Comparison of ENCODE assay signal across 2 cellular contexts in the genomic region with DNA sequence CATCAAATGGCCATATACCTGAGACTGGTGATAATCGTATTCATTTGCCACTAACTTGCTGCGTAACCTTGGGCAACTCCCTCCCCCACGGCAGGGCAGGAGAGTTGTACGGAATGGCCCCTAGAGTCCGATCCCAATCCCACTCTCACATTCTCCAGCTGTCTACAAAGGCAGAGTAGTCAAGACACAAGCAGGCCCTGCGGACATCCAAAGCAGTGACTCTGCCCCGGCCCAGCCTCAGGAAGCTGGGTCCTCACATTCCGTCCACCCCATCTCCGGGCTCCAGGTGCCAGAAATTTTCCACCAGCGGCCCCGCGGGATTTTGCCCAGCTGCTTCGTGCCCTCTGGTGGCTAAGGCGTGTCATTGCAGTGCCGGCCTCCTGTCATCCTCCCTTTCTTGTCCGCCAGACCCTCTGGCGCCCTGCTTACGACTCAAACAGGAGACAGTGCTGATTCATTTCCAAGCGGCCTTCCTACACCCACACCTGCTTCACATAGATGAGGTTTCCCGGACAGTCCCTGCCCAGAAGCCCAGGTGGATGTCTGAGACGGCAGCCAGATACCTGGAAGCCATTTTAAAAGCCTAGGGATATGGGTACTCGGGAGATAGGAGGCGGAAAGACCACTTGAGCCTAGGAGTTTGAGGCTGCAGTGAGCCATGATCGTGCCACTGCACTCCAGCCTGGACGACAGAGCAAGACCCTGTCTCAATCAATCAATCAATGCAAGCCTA.
A peak's percentile ranks its signal among the peaks of the same experiment; 100 is the strongest.
TF ChIP-seq lines count a peak whose summit lies in the region.

No MANE protein-coding gene starts in this region.

TF ChIP-seq in HEK293T, 16 proteins besides CTCF, POLR2A, EP300 and RAD21:
- no peak for TF ChIP-seq FOXM1 (IDR thresholded peaks at IDR 0.05; ENCODE audit: borderline replicate concordance)
- TF ChIP-seq, protein P1, sequence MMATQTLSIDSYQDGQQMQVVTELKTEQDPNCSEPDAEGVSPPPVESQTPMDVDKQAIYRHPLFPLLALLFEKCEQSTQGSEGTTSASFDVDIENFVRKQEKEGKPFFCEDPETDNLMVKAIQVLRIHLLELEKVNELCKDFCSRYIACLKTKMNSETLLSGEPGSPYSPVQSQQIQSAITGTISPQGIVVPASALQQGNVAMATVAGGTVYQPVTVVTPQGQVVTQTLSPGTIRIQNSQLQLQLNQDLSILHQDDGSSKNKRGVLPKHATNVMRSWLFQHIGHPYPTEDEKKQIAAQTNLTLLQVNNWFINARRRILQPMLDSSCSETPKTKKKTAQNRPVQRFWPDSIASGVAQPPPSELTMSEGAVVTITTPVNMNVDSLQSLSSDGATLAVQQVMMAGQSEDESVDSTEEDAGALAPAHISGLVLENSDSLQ (IDR thresholded peaks at IDR 0.05): peak; percentile 41

TF ChIP-seq in HepG2, 621 proteins besides CTCF, POLR2A, EP300 and RAD21 (continues in another document):
- TF ChIP-seq RXRB (CRISPR knock-in tag; IDR thresholded peaks at IDR 0.05; ENCODE audit: borderline replicate concordance) (peak; percentile 54; the same call in 1 of the 2 replicates), MEIS2 (CRISPR knock-in tag; IDR thresholded peaks at IDR 0.05) (no peak; the same call in 1 of the 2 replicates), KDM2A (CRISPR knock-in tag; IDR thresholded peaks at IDR 0.05; ENCODE audit: borderline replicate concordance, low read depth) (peak; percentile 83; the same call in 1 of the 2 replicates), NCOA1 (CRISPR knock-in tag; IDR thresholded peaks at IDR 0.05) (0 out of 2 replicates have a peak, but pooled peaks have one; percentile 48), SP140L (CRISPR knock-in tag; IDR thresholded peaks at IDR 0.05; ENCODE audit: borderline replicate concordance) (no peak), ZNF598 (CRISPR knock-in tag; IDR thresholded peaks at IDR 0.05; ENCODE audit: borderline replicate concordance) (no peak), HMG20A (CRISPR knock-in tag; IDR thresholded peaks at IDR 0.05; ENCODE audit: borderline replicate concordance) (no peak), HDAC2 (CRISPR knock-in tag; IDR thresholded peaks at IDR 0.05) (peak; percentile 64; the same call in 1 of the 2 replicates), ADNP (CRISPR knock-in tag; IDR thresholded peaks at IDR 0.05) (no peak), SMARCE1 (IDR thresholded peaks at IDR 0.05; ENCODE audit: borderline replicate concordance) (no peak), ZNF724P (CRISPR knock-in tag; IDR thresholded peaks at IDR 0.05; ENCODE audit: borderline replicate concordance) (no peak), ZBTB20 (CRISPR knock-in tag; IDR thresholded peaks at IDR 0.05; ENCODE audit: borderline replicate concordance, low read depth) (no peak), MIXL1 (CRISPR knock-in tag; IDR thresholded peaks at IDR 0.05) (0 out of 2 replicates have a peak, but pooled peaks have one; percentile 33), ZSCAN20 (CRISPR knock-in tag; IDR thresholded peaks at IDR 0.05; ENCODE audit: borderline replicate concordance) (no peak), ZNF562 (CRISPR knock-in tag; IDR thresholded peaks at IDR 0.05; ENCODE audit: borderline replicate concordance) (no peak), ZNF749 (CRISPR knock-in tag; IDR thresholded peaks at IDR 0.05; ENCODE audit: borderline replicate concordance) (no peak), ZNF549 (CRISPR knock-in tag; IDR thresholded peaks at IDR 0.05) (no peak), PAX8 (CRISPR knock-in tag; IDR thresholded peaks at IDR 0.05; ENCODE audit: borderline replicate concordance) (no peak), ETV5 (CRISPR knock-in tag; IDR thresholded peaks at IDR 0.05; ENCODE audit: borderline replicate concordance) (peak; percentile 56; the same call in 1 of the 2 replicates), ZNF878 (CRISPR knock-in tag; IDR thresholded peaks at IDR 0.05) (no peak), KLF9 (CRISPR knock-in tag; IDR thresholded peaks at IDR 0.05; ENCODE audit: low read depth) (no peak), ZNF263 (CRISPR knock-in tag; IDR thresholded peaks at IDR 0.05) (0 out of 2 replicates have a peak, but pooled peaks have one; percentile 11), HMG20B (CRISPR knock-in tag; conservative IDR thresholded peaks at IDR 0.05) (0 out of 2 replicates have a peak, but pooled peaks have one; percentile 23), ZNF251 (CRISPR knock-in tag; IDR thresholded peaks at IDR 0.05) (no peak), FOXO1 (CRISPR knock-in tag; IDR thresholded peaks at IDR 0.05) (0 out of 2 replicates have a peak, but pooled peaks have one; percentile 27), ZNF12 (CRISPR knock-in tag; IDR thresholded peaks at IDR 0.05) (no peak), ZNF232 (CRISPR knock-in tag; IDR thresholded peaks at IDR 0.05; ENCODE audit: borderline replicate concordance) (no peak; the same call in 1 of the 2 replicates), NCOA2 (CRISPR knock-in tag; IDR thresholded peaks at IDR 0.05) (no peak), ZNF841 (CRISPR knock-in tag; IDR thresholded peaks at IDR 0.05; ENCODE audit: borderline replicate concordance) (no peak), PITX1 (CRISPR knock-in tag; IDR thresholded peaks at IDR 0.05) (no peak), CEBPB (IDR thresholded peaks at IDR 0.05; ENCODE audit: borderline replicate concordance, low read depth, low read length) (no peak), ZNF350 (CRISPR knock-in tag; IDR thresholded peaks at IDR 0.05; ENCODE audit: borderline replicate concordance, low read depth) (peak; percentile 55; the same call in 1 of the 2 replicates), DNMT3B (CRISPR knock-in tag; conservative IDR thresholded peaks at IDR 0.05) (no peak), HDAC1 (CRISPR knock-in tag; IDR thresholded peaks at IDR 0.05) (no peak), REPIN1 (CRISPR knock-in tag; IDR thresholded peaks at IDR 0.05; ENCODE audit: borderline replicate concordance, low read depth) (peak; percentile 29; the same call in 1 of the 2 replicates)
- TF ChIP-seq, protein P2, sequence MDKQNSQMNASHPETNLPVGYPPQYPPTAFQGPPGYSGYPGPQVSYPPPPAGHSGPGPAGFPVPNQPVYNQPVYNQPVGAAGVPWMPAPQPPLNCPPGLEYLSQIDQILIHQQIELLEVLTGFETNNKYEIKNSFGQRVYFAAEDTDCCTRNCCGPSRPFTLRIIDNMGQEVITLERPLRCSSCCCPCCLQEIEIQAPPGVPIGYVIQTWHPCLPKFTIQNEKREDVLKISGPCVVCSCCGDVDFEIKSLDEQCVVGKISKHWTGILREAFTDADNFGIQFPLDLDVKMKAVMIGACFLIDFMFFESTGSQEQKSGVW (CRISPR knock-in tag; IDR thresholded peaks at IDR 0.05; ENCODE audit: borderline replicate concordance): no peak
- TF ChIP-seq, protein P3, sequence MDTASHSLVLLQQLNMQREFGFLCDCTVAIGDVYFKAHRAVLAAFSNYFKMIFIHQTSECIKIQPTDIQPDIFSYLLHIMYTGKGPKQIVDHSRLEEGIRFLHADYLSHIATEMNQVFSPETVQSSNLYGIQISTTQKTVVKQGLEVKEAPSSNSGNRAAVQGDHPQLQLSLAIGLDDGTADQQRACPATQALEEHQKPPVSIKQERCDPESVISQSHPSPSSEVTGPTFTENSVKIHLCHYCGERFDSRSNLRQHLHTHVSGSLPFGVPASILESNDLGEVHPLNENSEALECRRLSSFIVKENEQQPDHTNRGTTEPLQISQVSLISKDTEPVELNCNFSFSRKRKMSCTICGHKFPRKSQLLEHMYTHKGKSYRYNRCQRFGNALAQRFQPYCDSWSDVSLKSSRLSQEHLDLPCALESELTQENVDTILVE (CRISPR knock-in tag; IDR thresholded peaks at IDR 0.05): 0 out of 2 replicates have a peak, but pooled peaks have one; percentile 43
- TF ChIP-seq, protein P4, sequence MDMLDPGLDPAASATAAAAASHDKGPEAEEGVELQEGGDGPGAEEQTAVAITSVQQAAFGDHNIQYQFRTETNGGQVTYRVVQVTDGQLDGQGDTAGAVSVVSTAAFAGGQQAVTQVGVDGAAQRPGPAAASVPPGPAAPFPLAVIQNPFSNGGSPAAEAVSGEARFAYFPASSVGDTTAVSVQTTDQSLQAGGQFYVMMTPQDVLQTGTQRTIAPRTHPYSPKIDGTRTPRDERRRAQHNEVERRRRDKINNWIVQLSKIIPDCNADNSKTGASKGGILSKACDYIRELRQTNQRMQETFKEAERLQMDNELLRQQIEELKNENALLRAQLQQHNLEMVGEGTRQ (IDR thresholded peaks at IDR 0.05; ENCODE audit: low read depth, low read length): no peak
- TF ChIP-seq, protein P4 (CRISPR knock-in tag; IDR thresholded peaks at IDR 0.05; ENCODE audit: borderline replicate concordance): no peak
- TF ChIP-seq, protein P5, sequence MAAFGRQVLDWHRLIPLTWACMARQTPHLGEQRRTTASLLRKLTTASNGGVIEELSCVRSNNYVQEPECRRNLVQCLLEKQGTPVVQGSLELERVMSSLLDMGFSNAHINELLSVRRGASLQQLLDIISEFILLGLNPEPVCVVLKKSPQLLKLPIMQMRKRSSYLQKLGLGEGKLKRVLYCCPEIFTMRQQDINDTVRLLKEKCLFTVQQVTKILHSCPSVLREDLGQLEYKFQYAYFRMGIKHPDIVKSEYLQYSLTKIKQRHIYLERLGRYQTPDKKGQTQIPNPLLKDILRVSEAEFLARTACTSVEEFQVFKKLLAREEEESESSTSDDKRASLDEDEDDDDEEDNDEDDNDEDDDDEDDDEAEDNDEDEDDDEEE (CRISPR knock-in tag; IDR thresholded peaks at IDR 0.05): no peak
- TF ChIP-seq, protein P6, sequence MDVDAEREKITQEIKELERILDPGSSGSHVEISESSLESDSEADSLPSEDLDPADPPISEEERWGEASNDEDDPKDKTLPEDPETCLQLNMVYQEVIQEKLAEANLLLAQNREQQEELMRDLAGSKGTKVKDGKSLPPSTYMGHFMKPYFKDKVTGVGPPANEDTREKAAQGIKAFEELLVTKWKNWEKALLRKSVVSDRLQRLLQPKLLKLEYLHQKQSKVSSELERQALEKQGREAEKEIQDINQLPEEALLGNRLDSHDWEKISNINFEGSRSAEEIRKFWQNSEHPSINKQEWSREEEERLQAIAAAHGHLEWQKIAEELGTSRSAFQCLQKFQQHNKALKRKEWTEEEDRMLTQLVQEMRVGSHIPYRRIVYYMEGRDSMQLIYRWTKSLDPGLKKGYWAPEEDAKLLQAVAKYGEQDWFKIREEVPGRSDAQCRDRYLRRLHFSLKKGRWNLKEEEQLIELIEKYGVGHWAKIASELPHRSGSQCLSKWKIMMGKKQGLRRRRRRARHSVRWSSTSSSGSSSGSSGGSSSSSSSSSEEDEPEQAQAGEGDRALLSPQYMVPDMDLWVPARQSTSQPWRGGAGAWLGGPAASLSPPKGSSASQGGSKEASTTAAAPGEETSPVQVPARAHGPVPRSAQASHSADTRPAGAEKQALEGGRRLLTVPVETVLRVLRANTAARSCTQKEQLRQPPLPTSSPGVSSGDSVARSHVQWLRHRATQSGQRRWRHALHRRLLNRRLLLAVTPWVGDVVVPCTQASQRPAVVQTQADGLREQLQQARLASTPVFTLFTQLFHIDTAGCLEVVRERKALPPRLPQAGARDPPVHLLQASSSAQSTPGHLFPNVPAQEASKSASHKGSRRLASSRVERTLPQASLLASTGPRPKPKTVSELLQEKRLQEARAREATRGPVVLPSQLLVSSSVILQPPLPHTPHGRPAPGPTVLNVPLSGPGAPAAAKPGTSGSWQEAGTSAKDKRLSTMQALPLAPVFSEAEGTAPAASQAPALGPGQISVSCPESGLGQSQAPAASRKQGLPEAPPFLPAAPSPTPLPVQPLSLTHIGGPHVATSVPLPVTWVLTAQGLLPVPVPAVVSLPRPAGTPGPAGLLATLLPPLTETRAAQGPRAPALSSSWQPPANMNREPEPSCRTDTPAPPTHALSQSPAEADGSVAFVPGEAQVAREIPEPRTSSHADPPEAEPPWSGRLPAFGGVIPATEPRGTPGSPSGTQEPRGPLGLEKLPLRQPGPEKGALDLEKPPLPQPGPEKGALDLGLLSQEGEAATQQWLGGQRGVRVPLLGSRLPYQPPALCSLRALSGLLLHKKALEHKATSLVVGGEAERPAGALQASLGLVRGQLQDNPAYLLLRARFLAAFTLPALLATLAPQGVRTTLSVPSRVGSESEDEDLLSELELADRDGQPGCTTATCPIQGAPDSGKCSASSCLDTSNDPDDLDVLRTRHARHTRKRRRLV (CRISPR knock-in tag; IDR thresholded peaks at IDR 0.05): no peak
- TF ChIP-seq, protein P7, sequence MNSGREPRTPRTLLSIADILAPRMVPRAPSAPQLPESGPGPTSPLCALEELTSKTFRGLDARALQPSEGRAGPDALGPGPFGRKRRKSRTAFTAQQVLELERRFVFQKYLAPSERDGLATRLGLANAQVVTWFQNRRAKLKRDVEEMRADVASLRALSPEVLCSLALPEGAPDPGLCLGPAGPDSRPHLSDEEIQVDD (CRISPR knock-in tag; IDR thresholded peaks at IDR 0.05; ENCODE audit: borderline replicate concordance): no peak
- TF ChIP-seq, protein P8, sequence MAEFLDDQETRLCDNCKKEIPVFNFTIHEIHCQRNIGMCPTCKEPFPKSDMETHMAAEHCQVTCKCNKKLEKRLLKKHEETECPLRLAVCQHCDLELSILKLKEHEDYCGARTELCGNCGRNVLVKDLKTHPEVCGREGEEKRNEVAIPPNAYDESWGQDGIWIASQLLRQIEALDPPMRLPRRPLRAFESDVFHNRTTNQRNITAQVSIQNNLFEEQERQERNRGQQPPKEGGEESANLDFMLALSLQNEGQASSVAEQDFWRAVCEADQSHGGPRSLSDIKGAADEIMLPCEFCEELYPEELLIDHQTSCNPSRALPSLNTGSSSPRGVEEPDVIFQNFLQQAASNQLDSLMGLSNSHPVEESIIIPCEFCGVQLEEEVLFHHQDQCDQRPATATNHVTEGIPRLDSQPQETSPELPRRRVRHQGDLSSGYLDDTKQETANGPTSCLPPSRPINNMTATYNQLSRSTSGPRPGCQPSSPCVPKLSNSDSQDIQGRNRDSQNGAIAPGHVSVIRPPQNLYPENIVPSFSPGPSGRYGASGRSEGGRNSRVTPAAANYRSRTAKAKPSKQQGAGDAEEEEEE (CRISPR knock-in tag; IDR thresholded peaks at IDR 0.05; ENCODE audit: borderline replicate concordance): no peak
- TF ChIP-seq, protein P9, sequence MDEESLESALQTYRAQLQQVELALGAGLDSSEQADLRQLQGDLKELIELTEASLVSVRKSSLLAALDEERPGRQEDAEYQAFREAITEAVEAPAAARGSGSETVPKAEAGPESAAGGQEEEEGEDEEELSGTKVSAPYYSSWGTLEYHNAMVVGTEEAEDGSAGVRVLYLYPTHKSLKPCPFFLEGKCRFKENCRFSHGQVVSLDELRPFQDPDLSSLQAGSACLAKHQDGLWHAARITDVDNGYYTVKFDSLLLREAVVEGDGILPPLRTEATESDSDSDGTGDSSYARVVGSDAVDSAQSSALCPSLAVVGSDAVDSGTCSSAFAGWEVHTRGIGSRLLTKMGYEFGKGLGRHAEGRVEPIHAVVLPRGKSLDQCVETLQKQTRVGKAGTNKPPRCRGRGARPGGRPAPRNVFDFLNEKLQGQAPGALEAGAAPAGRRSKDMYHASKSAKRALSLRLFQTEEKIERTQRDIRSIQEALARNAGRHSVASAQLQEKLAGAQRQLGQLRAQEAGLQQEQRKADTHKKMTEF (CRISPR knock-in tag; IDR thresholded peaks at IDR 0.05): peak; percentile 53
- TF ChIP-seq, protein P10, sequence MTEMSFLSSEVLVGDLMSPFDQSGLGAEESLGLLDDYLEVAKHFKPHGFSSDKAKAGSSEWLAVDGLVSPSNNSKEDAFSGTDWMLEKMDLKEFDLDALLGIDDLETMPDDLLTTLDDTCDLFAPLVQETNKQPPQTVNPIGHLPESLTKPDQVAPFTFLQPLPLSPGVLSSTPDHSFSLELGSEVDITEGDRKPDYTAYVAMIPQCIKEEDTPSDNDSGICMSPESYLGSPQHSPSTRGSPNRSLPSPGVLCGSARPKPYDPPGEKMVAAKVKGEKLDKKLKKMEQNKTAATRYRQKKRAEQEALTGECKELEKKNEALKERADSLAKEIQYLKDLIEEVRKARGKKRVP (CRISPR knock-in tag; IDR thresholded peaks at IDR 0.05): no peak
